Comparison of ENCODE assay signal across 8 cellular contexts in the genomic region with DNA sequence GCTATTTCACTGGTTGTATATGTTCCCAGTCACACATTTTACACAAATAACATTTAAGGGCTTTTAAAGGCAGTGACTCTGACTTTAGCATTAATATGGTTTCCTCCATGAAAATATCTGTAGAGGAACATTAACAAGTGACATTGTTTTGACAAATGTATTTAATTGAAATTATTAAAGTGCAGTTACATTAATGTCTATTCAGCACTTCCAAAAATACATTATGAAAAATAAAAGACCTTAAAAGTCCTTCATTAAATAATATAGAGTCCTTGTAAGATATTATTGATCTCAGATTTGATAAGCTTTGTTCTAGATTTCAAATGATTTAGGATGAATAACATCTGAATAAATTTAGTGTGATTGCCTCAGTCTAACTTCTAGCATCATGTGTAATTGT.
"Had no signal": no experiment of that assay in that cellular context is flagged by ENCODE, and none has a peak within 500 bp of the region (broad histone marks: within the 10 kb centered on the region; RNA-seq: fewer than 3 reads in every experiment).

No MANE protein-coding gene starts in this region.

- DNase-seq: H9, HCEC 1CT, KBM-7 had no signal

- H3K27ac ChIP-seq: KMS-11 had no signal

- H3K4me2 ChIP-seq: GM23338, KMS-11 had no signal

- ATAC-seq: GM23338 had no signal

- H3K9ac ChIP-seq: KMS-11 had no signal

- H3K4me3 ChIP-seq: GM23338 had no signal

- FAIRE-seq: H1, H54, HTR-8/SVneo had no signal

- H2AFZ ChIP-seq: GM23338 had no signal
